Comparison of ENCODE assay signal across 19 cellular contexts in the genomic region with DNA sequence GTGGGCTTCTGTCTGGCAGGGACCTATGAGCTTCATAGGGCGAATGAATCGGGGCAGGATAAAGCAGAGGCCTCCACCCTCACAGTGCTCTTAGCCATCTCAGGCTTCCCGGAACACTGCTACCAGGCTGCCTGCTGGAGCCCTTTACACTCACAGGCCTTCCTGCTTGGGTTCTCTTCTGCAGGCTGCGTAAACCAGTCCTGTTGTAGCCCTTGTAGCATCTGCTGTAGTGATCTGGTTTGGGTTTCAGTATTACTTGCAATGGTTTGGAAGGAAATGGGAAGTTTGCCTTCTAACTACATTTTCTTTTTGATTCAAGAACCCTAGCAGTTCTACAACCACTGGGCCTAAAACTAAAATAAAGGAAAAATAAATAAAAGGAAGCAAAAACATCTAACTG. TPM values are rescaled to one million over a fixed set of nuclear protein-coding genes. Genes with fewer than 3 reads are reported as not detected.
DNase-seq lines count a peak whose midpoint lies in the region; ATAC-seq, FAIRE-seq and TF ChIP-seq lines count a peak whose summit lies in the region.
"Had no signal": no experiment of that assay in that cellular context is flagged by ENCODE, and none has a peak within 500 bp of the region (broad histone marks: within the 10 kb centered on the region; RNA-seq: fewer than 3 reads in every experiment).

No MANE protein-coding gene starts in this region.

- no peaks in the 10 kb centered on the region for H3K27me3 Mint-ChIP-seq in T-helper 2 cell treated with Interferon-gamma antibody and Interleukin-4, amounts not matched to agents 5 μg/mL and 100 μg/mL, for 36 hours (ENCODE audit: low read depth)
- no peaks in the 10 kb centered on the region for H3K27me3 Mint-ChIP-seq in effector memory CD8-positive, alpha-beta T cell
- H3K27me3 Mint-ChIP-seq: IgD-negative memory B cell had no signal

- H3K36me3 Mint-ChIP-seq in T-helper 2 cell treated with Interferon-gamma antibody and Interleukin-4, amounts not matched to agents 5 μg/mL and 100 μg/mL, for 36 hours (ENCODE audit: low read depth) = peaks cover 6% of the 10 kb centered on the region
- H3K36me3 Mint-ChIP-seq in effector memory CD8-positive, alpha-beta T cell (ENCODE audit: insufficient read depth) = peaks cover 28% of the 10 kb centered on the region
- H3K36me3 Mint-ChIP-seq: IgD-negative memory B cell, mesothelial cell of epicardium had no signal

- H3K27me3 ChIP-seq in HepG2 (ENCODE audit: control insufficient read depth in 1 of 2, insufficient read depth in 2 of 2, low read length in 2 of 2) (peaks cover 0 to 9% of the 10 kb centered on the region in 2 experiments; a peak in 1 of 5 replicates), right lobe of liver (no peaks in the 10 kb centered on the region)
- H3K27me3 ChIP-seq: stomach, uterus had no signal

- TF ChIP-seq POLR2A in HepG2 (IDR thresholded peaks at IDR 0.05; ENCODE audit: insufficient read depth in 1 of 2, low read depth in 2 of 2, low read length in 2 of 2) (no peak), right lobe of liver (IDR thresholded peaks at IDR 0.05) (no peak)

- H4K20me1 ChIP-seq in HepG2 (ENCODE audit: insufficient read depth, low read length) = no peaks in the 10 kb centered on the region

- POLR2A ChIA-PET in HepG2 (lab: Yijun Ruan, JAX) = no interaction called here

- no peaks in the 10 kb centered on the region for H3K9me3 Mint-ChIP-seq in T-helper 2 cell treated with Interferon-gamma antibody and Interleukin-4, amounts not matched to agents 5 μg/mL and 100 μg/mL, for 36 hours
- H3K9me3 Mint-ChIP-seq in effector memory CD8-positive, alpha-beta T cell = no peaks in the 10 kb centered on the region
- H3K9me3 Mint-ChIP-seq: IgD-negative memory B cell had no signal

- peaks cover 14% of the 10 kb centered on the region for H3K79me2 ChIP-seq in HepG2 (ENCODE audit: insufficient read depth, low read length)

- H3K4me1 ChIP-seq in HepG2 (ENCODE audit: insufficient read depth, low read length) (peaks cover 32% of the 10 kb centered on the region), right lobe of liver (peaks cover 0 to 9% (median 6%) of the 10 kb centered on the region in 4 donors)
- H3K4me1 ChIP-seq: uterus had no signal

- H3K4me3 ChIP-seq in HepG2 (replicated peaks in 1 of 3; ENCODE audit: insufficient read depth in 1 of 3, low read depth in 2 of 3, low read length in 3 of 3) (peak overlapping the region in 1 of 3 experiments; percentile 20; a peak in 1 of 6 replicates), right lobe of liver (no peak overlapping the region)
- H3K4me3 ChIP-seq: stomach, uterus had no signal

- H3K9ac ChIP-seq in HepG2 (ENCODE audit: insufficient read depth, low read depth, low read length) = no peak overlapping the region

- ATAC-seq in HepG2 = no peak; the same call in 2 of the 3 replicates
- ATAC-seq in right lobe of liver = no peak
- ATAC-seq in effector memory CD8-positive, alpha-beta T cell (replicated peaks) = no peak
- no peak for ATAC-seq in HG03521 (IDR thresholded peaks at IDR 0.05; ENCODE audit: unreplicated experiment)
- ATAC-seq: left cardiac atrium had no signal

- TF ChIP-seq EP300 in HepG2 (IDR thresholded peaks at IDR 0.05; ENCODE audit: low read depth in 2 of 2, low read length in 2 of 2) = no peak
- TF ChIP-seq EP300 in HepG2 (CRISPR knock-in tag; IDR thresholded peaks at IDR 0.05; ENCODE audit: borderline replicate concordance) = no peak

- 0% methylated on average over 1 of the region's 4 CpGs for WGBS in HepG2 (ENCODE audit: low lambda C conversion rate)
- WGBS in right lobe of liver (ENCODE audit: insufficient coverage, low coverage, low lambda C conversion rate, missing lambda C conversion rate) = no CpG with 5 or more reads among the region's 4 CpGs

- peak overlapping the region; percentile 74 for H2AFZ ChIP-seq in HepG2 (ENCODE audit: low read length)

- TF ChIP-seq CTCF in HepG2 (CRISPR knock-in tag; IDR thresholded peaks at IDR 0.05) (no peak), right lobe of liver (IDR thresholded peaks at IDR 0.05) (no peak)

- DNase-seq in HepG2 (ENCODE audit: low spot score) (no peak), right lobe of liver (no peak), midbrain (lab: John Stamatoyannopoulos, UW) (no peak), hippocampal formation (lab: John Stamatoyannopoulos, UW) (no peak)
- no peak for DNase-seq in T-helper 2 cell treated with Interferon-gamma antibody and Interleukin-4, amounts not matched to agents 5 μg/mL and 100 μg/mL, for 36 hours (ENCODE audit: low spot score)
- DNase-seq in effector memory CD8-positive, alpha-beta T cell = no peak
- DNase-seq in activated effector memory CD4-positive, alpha-beta T cell treated with anti-CD3 and anti-CD28 coated beads, Interleukin-2, amount 50 U/mL, for 16 hours = no peak
- DNase-seq: amniotic stem cell, Caco-2, left cardiac atrium, NCI-H2029 treated with DMSO at 0.1 percent for 48 hours, NCI-H510A, stomach, uterus had no signal

- intact Hi-C loops in HepG2 (cut with micrococcal nuclease; ENCODE audit: unreplicated experiment) = no loop called here
- intact Hi-C loops in right lobe of liver (cut with DNase I) = no loop called here

- H3K4me3 Mint-ChIP-seq in T-helper 2 cell treated with Interferon-gamma antibody and Interleukin-4, amounts not matched to agents 5 μg/mL and 100 μg/mL, for 36 hours = peak overlapping the region; percentile 13
- H3K4me3 Mint-ChIP-seq in effector memory CD8-positive, alpha-beta T cell = peak overlapping the region; percentile 20 to 83
- H3K4me3 Mint-ChIP-seq: mesothelial cell of epicardium had no signal

- peaks cover 46% of the 10 kb centered on the region for H3K4me1 Mint-ChIP-seq in T-helper 2 cell treated with Interferon-gamma antibody and Interleukin-4, amounts not matched to agents 5 μg/mL and 100 μg/mL, for 36 hours (ENCODE audit: low read depth)
- peaks cover 20 to 30% of the 10 kb centered on the region in 2 donors for H3K4me1 Mint-ChIP-seq in effector memory CD8-positive, alpha-beta T cell (ENCODE audit: low read depth in 2 of 2)

- H3K9me3 ChIP-seq in HepG2 (ENCODE audit: low read length) (no peaks in the 10 kb centered on the region), right lobe of liver (no peaks in the 10 kb centered on the region)
- H3K9me3 ChIP-seq: neutrophil, stomach, uterus had no signal

- no peak for TF ChIP-seq RAD21 in HepG2 (CRISPR knock-in tag; IDR thresholded peaks at IDR 0.05)

- H3K4me2 ChIP-seq in HepG2 (ENCODE audit: low read depth, low read length) = peak overlapping the region; percentile 32; the same call in 1 of the 2 replicates

- BruUV-seq in HepG2 (replicated peaks; lab: Mats Ljungman, UMichigan) = no TSS peak

- CTCF ChIA-PET in HepG2 (lab: Yijun Ruan, JAX; ENCODE audit: low intra/inter-chr PET ratio, low total read pairs) = no interaction called here

- H3K27ac ChIP-seq in HepG2 (ENCODE audit: extremely low read length, insufficient read depth, low read length) (no peak overlapping the region), right lobe of liver (no peak overlapping the region)
- H3K27ac ChIP-seq: neutrophil, uterus had no signal

- H3K36me3 ChIP-seq in HepG2 (replicated peaks in 1 of 2; ENCODE audit: control insufficient read depth in 1 of 2, insufficient read depth in 2 of 2, low read length in 2 of 2) = no peaks in the 10 kb centered on the region
- H3K36me3 ChIP-seq in right lobe of liver = no peaks in the 10 kb centered on the region
- H3K36me3 ChIP-seq: neutrophil, stomach, uterus had no signal

- peak overlapping the region; percentile 70 for H3K27ac Mint-ChIP-seq in T-helper 2 cell treated with Interferon-gamma antibody and Interleukin-4, amounts not matched to agents 5 μg/mL and 100 μg/mL, for 36 hours
- peak overlapping the region; percentile 93 to 96 for H3K27ac Mint-ChIP-seq in effector memory CD8-positive, alpha-beta T cell
- H3K27ac Mint-ChIP-seq: mesothelial cell of epicardium had no signal

- in situ Hi-C loops in HepG2 (cut with HindIII; ENCODE audit: extremely low pct_ligation_motif_present, low pct_unique_long_range_greater_than_20kb) = no loop called here

- FAIRE-seq in HepG2 (lab: Jason Lieb, UNC) = no peak
- FAIRE-seq: H1 had no signal

TF ChIP-seq in HepG2, 621 proteins besides CTCF, POLR2A, EP300 and RAD21 (continues in another document):
- TF ChIP-seq KLF11 (CRISPR knock-in tag; IDR thresholded peaks at IDR 0.05) (no peak), ZNF83 (CRISPR knock-in tag; IDR thresholded peaks at IDR 0.05; ENCODE audit: borderline replicate concordance) (no peak)

RNA-seq across cellular contexts. Expression of gene ADPGK, which starts 3.4 kb away (rescaled TPM):
- total RNA-seq in HepG2 (2016; rRNA removed; fragmentation: Illumina TruSeq; extraction: Trizol) = 33.5 and 67.5 TPM in 2 replicates
- total RNA-seq in HepG2 (2016; cell fraction: cytosol; rRNA removed; fragmentation: Illumina TruSeq; extraction: Trizol; ENCODE audit: low read depth) = 22.4 and 27.1 TPM in 2 replicates
- total RNA-seq in HepG2 (2016; cell fraction: insoluble cytoplasmic fraction; rRNA removed; fragmentation: Illumina TruSeq; extraction: Trizol) = 32.0 and 67.5 TPM in 2 replicates
- 22.2 and 23.4 TPM in 2 replicates for total RNA-seq in HepG2 (2016; cell fraction: membrane; rRNA removed; fragmentation: Illumina TruSeq; extraction: Trizol)
- 67.5 and 93.2 TPM in 2 replicates for total RNA-seq in HepG2 (2016; cell fraction: nucleus; rRNA removed; fragmentation: Illumina TruSeq; extraction: Trizol)
- polyA plus RNA-seq in HepG2 (2011; rRNA removed) = 59.4 and 61.6 TPM in 2 replicates
- polyA plus RNA-seq in HepG2 (2011; cell fraction: cytosol; rRNA removed) = 41.8 and 45.0 TPM in 2 replicates
- polyA plus RNA-seq in HepG2 (2011; cell fraction: nucleus; rRNA removed) = 62.2 and 69.8 TPM in 2 replicates
- polyA plus RNA-seq in HepG2 (2012) = 29.7 and 33.7 TPM in 2 replicates
- 4.6 and 4.9 TPM in 2 replicates for polyA plus RNA-seq in HepG2 (2016; cell fraction: cytosol; fragmentation: Illumina TruSeq; extraction: Trizol; ENCODE audit: low read depth)
- polyA plus RNA-seq in HepG2 (2016; cell fraction: insoluble cytoplasmic fraction; fragmentation: Illumina TruSeq; extraction: Trizol; ENCODE audit: low read depth) = 25.8 and 28.0 TPM in 2 replicates
- 10.4 and 11.2 TPM in 2 replicates for polyA plus RNA-seq in HepG2 (2016; cell fraction: membrane; fragmentation: Illumina TruSeq; extraction: Trizol; ENCODE audit: low read depth)
- 113 and 118 TPM in 2 replicates for polyA plus RNA-seq in HepG2 (2016; cell fraction: nucleus; fragmentation: Illumina TruSeq; extraction: Trizol; ENCODE audit: insufficient read depth, low read depth)
- 47.4 and 81.7 TPM in 2 replicates for polyA minus RNA-seq in HepG2 (2011; rRNA and poly(A)+ RNA removed; ENCODE audit: low replicate concordance)
- 17.2 and 21.0 TPM in 2 replicates for polyA minus RNA-seq in HepG2 (2011; cell fraction: cytosol; rRNA and poly(A)+ RNA removed)
- 86.3 and 91.4 TPM in 2 replicates for polyA minus RNA-seq in HepG2 (2011; cell fraction: nucleus; rRNA and poly(A)+ RNA removed)
- 10 to 100 TPM; 13.9 to 22.1 (median 19.8) TPM for total RNA-seq in right lobe of liver
